ENCODE assay signal across 16 cellular contexts in genomic region chr15:45535486-45536042, GRCh38.
"Had no signal": no experiment of that assay in that cellular context is flagged by ENCODE, and none has a peak within 500 bp of the region (broad histone marks: within the 10 kb centered on the region; RNA-seq: fewer than 3 reads in every experiment).

No MANE protein-coding gene starts in this region.

- H3K4me1 ChIP-seq: ascending aorta, breast epithelium, right lobe of liver, upper lobe of right lung had no signal

- H3K27ac ChIP-seq: ascending aorta, breast epithelium, coronary artery, right lobe of liver, upper lobe of right lung had no signal

- H3K4me3 ChIP-seq: ascending aorta, breast epithelium, coronary artery, right lobe of liver, upper lobe of right lung had no signal

- H3K27me3 ChIP-seq: ascending aorta, breast epithelium, right lobe of liver, upper lobe of right lung had no signal

- H3K36me3 ChIP-seq: ascending aorta, breast epithelium, right lobe of liver, upper lobe of right lung had no signal

- H3K9me3 ChIP-seq: ascending aorta, breast epithelium, right lobe of liver, upper lobe of right lung had no signal

- DNase-seq: activated CD4-positive, alpha-beta T cell treated with anti-CD3 and anti-CD28 coated beads for 1 hour; activated effector memory CD4-positive, alpha-beta T cell treated with anti-CD3 and anti-CD28 coated beads, Interleukin-2, amount 50 U/mL, for 16 hours; activated T-cell treated with anti-CD3 and anti-CD28 coated beads, Interleukin-2, amount 50 U/mL, for 72 hours; erythroblast; glutamatergic neuron; naive thymus-derived CD8-positive, alpha-beta T cell; occipital lobe; right lobe of liver; small intestine; stimulated activated CD4-positive, alpha-beta T cell treated with anti-CD3 and anti-CD28 coated beads, Interleukin-15, amount 100 ng/mL, for 24 hours; stimulated activated CD4-positive, alpha-beta T cell treated with anti-CD3 and anti-CD28 coated beads, Interleukin-4, amount 100 ng/mL, for 1 hour; stimulated activated naive CD8-positive, alpha-beta T cell treated with anti-CD3 and anti-CD28 coated beads, Interleukin-15, amount 100 ng/mL, for 72 hours; upper lobe of right lung had no signal

- ATAC-seq: activated T-cell treated with anti-CD3 and anti-CD28 coated beads, Interleukin-2, amount 50 U/mL, for 72 hours; naive thymus-derived CD8-positive, alpha-beta T cell; right lobe of liver; stimulated activated naive CD8-positive, alpha-beta T cell treated with anti-CD3 and anti-CD28 coated beads, Interleukin-15, amount 100 ng/mL, for 72 hours; upper lobe of right lung had no signal
